In the genomic region with DNA sequence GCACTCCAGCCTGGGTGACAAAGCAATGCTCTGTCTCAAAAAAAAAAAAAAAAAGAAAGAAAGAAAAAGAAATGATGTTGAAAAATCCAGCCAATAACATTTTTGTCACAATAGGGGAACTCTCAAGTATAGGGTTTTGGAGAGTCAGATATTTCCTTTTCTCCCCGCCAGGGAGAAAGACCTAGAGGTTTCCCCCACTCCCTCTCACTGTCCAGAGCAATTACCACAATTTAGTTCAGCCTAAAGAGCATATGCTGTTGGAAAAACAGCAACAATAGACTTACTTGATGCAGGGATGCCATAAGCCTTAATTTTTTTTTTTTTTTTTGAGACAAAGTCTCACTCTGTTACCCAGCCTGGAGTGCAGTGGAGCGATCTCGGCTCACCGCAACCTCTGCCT, we compare ENCODE assay signal across 13 cellular contexts. TPM values are rescaled to one million over a fixed set of nuclear protein-coding genes. Genes with fewer than 3 reads are reported as not detected.
A peak's percentile ranks its signal among the peaks of the same experiment; 100 is the strongest.
DNase-seq lines count a peak whose midpoint lies in the region; ATAC-seq and TF ChIP-seq lines count a peak whose summit lies in the region.
"Had no signal": no experiment of that assay in that cellular context is flagged by ENCODE, and none has a peak within 500 bp of the region (broad histone marks: within the 10 kb centered on the region; RNA-seq: fewer than 3 reads in every experiment).

No MANE protein-coding gene starts in this region.

- no peak overlapping the region for H3K4me3 ChIP-seq in CD4-positive, alpha-beta memory T cell (ENCODE audit: low read length in 2 of 2)
- no peak overlapping the region for H3K4me3 ChIP-seq in KMS-11 (IDR thresholded peaks at IDR 0.05; ENCODE audit: insufficient read depth, low read depth, low read length)
- H3K4me3 ChIP-seq in psoas muscle, result no peak overlapping the region

- WGBS in psoas muscle, 3 donors, result 91 to 99% (median 95%) methylated on average over 4 of the region's 4 CpGs

- DNase-seq in CD4-positive, alpha-beta memory T cell, result no peak
- DNase-seq in activated naive CD8-positive, alpha-beta T cell treated with anti-CD3 and anti-CD28 coated beads for 36 hours, result no peak
- DNase-seq in psoas muscle, result no peak
- no peak for DNase-seq in Ammon's horn (ENCODE audit: low spot score)
- DNase-seq in GDM1 (lab: John Stamatoyannopoulos, UW), result no peak
- no peak for DNase-seq in NCI-H2107 (lab: John Stamatoyannopoulos, UW)
- DNase-seq: DMS153, HFFc6, NCI-H2081 treated with DMSO at 0.1 percent for 48 hours had no signal

- H3K4me1 ChIP-seq in CD4-positive, alpha-beta memory T cell (ENCODE audit: insufficient read depth, low read length), result peaks cover 62% of the 10 kb centered on the region
- H3K4me1 ChIP-seq in KMS-11 (ENCODE audit: low read depth, poor library complexity, severe bottlenecking), result peaks cover 35% of the 10 kb centered on the region
- peaks cover 34% of the 10 kb centered on the region for H3K4me1 ChIP-seq in psoas muscle

- H3K27ac Mint-ChIP-seq in CD4-positive, alpha-beta memory T cell, result peak overlapping the region in 6 of 7 donors; percentile 45 to 92 (median 90)
- peak overlapping the region; percentile 78 for H3K27ac Mint-ChIP-seq in activated naive CD8-positive, alpha-beta T cell treated with anti-CD3 and anti-CD28 coated beads for 36 hours
- H3K27ac Mint-ChIP-seq: HFFc6 had no signal

- CTCF ChIA-PET in CD4-positive, alpha-beta memory T cell (lab: Charles Lee; ENCODE audit: partially characterized antibody), result interaction anchor here (2.3 kb wide), 1 partner anchor 176 kb away, joined by 9 read pairs; a partner anchor contains a TSS

- no peak overlapping the region for H3K27ac ChIP-seq in CD4-positive, alpha-beta memory T cell (ENCODE audit: low read depth, low read length)
- peak overlapping the region; percentile 90 for H3K27ac ChIP-seq in KMS-11
- H3K27ac ChIP-seq in psoas muscle, result peak overlapping the region; percentile 96

- no peak for TF ChIP-seq CTCF in KMS-11 (conservative IDR thresholded peaks at IDR 0.05; ENCODE audit: low read depth, low read length)
- TF ChIP-seq CTCF in psoas muscle (IDR thresholded peaks at IDR 0.05), result no peak

- peaks cover under 1 to 25% of the 10 kb centered on the region in 2 donors for H3K36me3 Mint-ChIP-seq in CD4-positive, alpha-beta memory T cell
- H3K36me3 Mint-ChIP-seq in activated naive CD8-positive, alpha-beta T cell treated with anti-CD3 and anti-CD28 coated beads for 36 hours, result peaks cover 18% of the 10 kb centered on the region

- peaks cover 26 to 64% (median 45%) of the 10 kb centered on the region in 4 donors for H3K4me1 Mint-ChIP-seq in CD4-positive, alpha-beta memory T cell
- peaks cover 38% of the 10 kb centered on the region for H3K4me1 Mint-ChIP-seq in activated naive CD8-positive, alpha-beta T cell treated with anti-CD3 and anti-CD28 coated beads for 36 hours

- no peaks in the 10 kb centered on the region; the same call in 1 of the 2 replicates for H4K20me1 ChIP-seq in KMS-11 (ENCODE audit: insufficient read depth)

- no peak overlapping the region for H3K9ac ChIP-seq in KMS-11

- no peaks in the 10 kb centered on the region for H3K36me3 ChIP-seq in CD4-positive, alpha-beta memory T cell (ENCODE audit: insufficient read depth, low read length)
- no peaks in the 10 kb centered on the region for H3K36me3 ChIP-seq in KMS-11 (ENCODE audit: insufficient read depth)
- H3K36me3 ChIP-seq in psoas muscle (ENCODE audit: insufficient read depth in 1 of 2, low read depth in 1 of 2), result peaks cover 0 to 4% of the 10 kb centered on the region in 2 donors

- H3K4me2 ChIP-seq in KMS-11, result peak overlapping the region; percentile 62

- no peak overlapping the region for H2AFZ ChIP-seq in KMS-11 (ENCODE audit: low read depth)

- H3K27me3 ChIP-seq in CD4-positive, alpha-beta memory T cell (ENCODE audit: insufficient read depth, low read length), result no peaks in the 10 kb centered on the region
- no peaks in the 10 kb centered on the region for H3K27me3 ChIP-seq in KMS-11 (ENCODE audit: insufficient read depth, low read depth)
- H3K27me3 ChIP-seq in psoas muscle (ENCODE audit: insufficient read depth in 3 of 3, low read length in 2 of 3), result no peaks in the 10 kb centered on the region

- no peaks in the 10 kb centered on the region for H3K27me3 Mint-ChIP-seq in CD4-positive, alpha-beta memory T cell
- no peaks in the 10 kb centered on the region for H3K27me3 Mint-ChIP-seq in activated naive CD8-positive, alpha-beta T cell treated with anti-CD3 and anti-CD28 coated beads for 36 hours

- intact Hi-C loops in CD4-positive, alpha-beta memory T cell (cut with micrococcal nuclease), result loop anchor here (2.0 to 5.0 kb wide), 3 partner anchors 15 to 91 kb away; no protein-coding TSS in a partner anchor
- intact Hi-C loops in psoas muscle (cut with DNase I), result loop anchor here in 1 of 2 donors (10.0 kb wide), 2 partner anchors 389 to 961 kb away; a partner anchor contains a TSS

- no peaks in the 10 kb centered on the region for H3K9me3 ChIP-seq in CD4-positive, alpha-beta memory T cell (ENCODE audit: control insufficient read depth in 1 of 2, low read length in 2 of 2)
- H3K9me3 ChIP-seq in psoas muscle, result no peaks in the 10 kb centered on the region

- H3K9me3 Mint-ChIP-seq in CD4-positive, alpha-beta memory T cell, result no peaks in the 10 kb centered on the region
- no peaks in the 10 kb centered on the region for H3K9me3 Mint-ChIP-seq in activated naive CD8-positive, alpha-beta T cell treated with anti-CD3 and anti-CD28 coated beads for 36 hours
- H3K9me3 Mint-ChIP-seq: HFFc6; stimulated activated effector memory CD8-positive, alpha-beta T cell treated with anti-CD3 and anti-CD28 coated beads, Interleukin-12 subunit alpha, Interleukin-12 subunit beta, amount 100 ng/mL, for 72 hours had no signal

- POLR2A ChIA-PET in CD4-positive, alpha-beta memory T cell (lab: Charles Lee; ENCODE audit: partially characterized antibody), result interaction anchor here (1.1 to 3.4 kb wide), 2 partner anchors 39 to 207 kb away, joined by 3 to 25 read pairs; a partner anchor contains a TSS

- peaks cover 47% of the 10 kb centered on the region for H3K79me2 ChIP-seq in KMS-11 (ENCODE audit: insufficient read depth, low read depth)

- ATAC-seq in psoas muscle (no peak), GM21786 (IDR thresholded peaks at IDR 0.05; ENCODE audit: unreplicated experiment) (no peak)
- ATAC-seq: HepG2; stimulated activated effector memory CD8-positive, alpha-beta T cell treated with anti-CD3 and anti-CD28 coated beads, Interleukin-12 subunit alpha, Interleukin-12 subunit beta, amount 100 ng/mL, for 72 hours had no signal

- H3K4me3 Mint-ChIP-seq in CD4-positive, alpha-beta memory T cell, result peak overlapping the region in 5 of 8 donors; percentile 29 to 84 (median 57)
- H3K4me3 Mint-ChIP-seq in activated naive CD8-positive, alpha-beta T cell treated with anti-CD3 and anti-CD28 coated beads for 36 hours, result no peak overlapping the region
- H3K4me3 Mint-ChIP-seq: HFFc6 had no signal

RNA-seq across cellular contexts. Expression of a gene that starts 3.0 kb away (rescaled TPM):
- 10 to 100 TPM; 26.3 to 27.1 TPM for total RNA-seq in CD4-positive, alpha-beta memory T cell
- 1 to 10 TPM; 2.4 to 7.6 TPM for polyA plus RNA-seq in CD4-positive, alpha-beta memory T cell
- 10 to 100 TPM; 15.2 TPM for total RNA-seq in activated naive CD8-positive, alpha-beta T cell treated with anti-CD3 and anti-CD28 coated beads for 36 hours
- total RNA-seq in psoas muscle, result 10 to 100 TPM; 10.9 to 28.6 (median 13.8) TPM
- 10 to 100 TPM in 1 of 3 donors, 1 to 10 TPM in 2; 6.8 to 18.7 (median 8.8) TPM for polyA plus RNA-seq in psoas muscle
